Comparison of ENCODE assay signal across 1 cellular context in genomic region chr3:53274938-53275666, GRCh38.
TF ChIP-seq lines count a peak whose summit lies in the region.

No MANE protein-coding gene starts in this region.

TF ChIP-seq in GM23338, 12 proteins besides CTCF, POLR2A, EP300 and RAD21:
- no peak for TF ChIP-seq EZH2phosphoT487 (IDR thresholded peaks at IDR 0.05; ENCODE audit: unreplicated experiment)
- no peak for TF ChIP-seq ZNF462 (CRISPR knock-in tag; IDR thresholded peaks at IDR 0.05)
- no peak for TF ChIP-seq JUNB (IDR thresholded peaks at IDR 0.05; ENCODE audit: unreplicated experiment)
- TF ChIP-seq POLR2AphosphoS5 (IDR thresholded peaks at IDR 0.05; ENCODE audit: low read depth): no peak
TF ChIP-seq in GM23338: peak in this region for 0.
